11 cellular contexts compared by ENCODE assay signal in the genomic region with DNA sequence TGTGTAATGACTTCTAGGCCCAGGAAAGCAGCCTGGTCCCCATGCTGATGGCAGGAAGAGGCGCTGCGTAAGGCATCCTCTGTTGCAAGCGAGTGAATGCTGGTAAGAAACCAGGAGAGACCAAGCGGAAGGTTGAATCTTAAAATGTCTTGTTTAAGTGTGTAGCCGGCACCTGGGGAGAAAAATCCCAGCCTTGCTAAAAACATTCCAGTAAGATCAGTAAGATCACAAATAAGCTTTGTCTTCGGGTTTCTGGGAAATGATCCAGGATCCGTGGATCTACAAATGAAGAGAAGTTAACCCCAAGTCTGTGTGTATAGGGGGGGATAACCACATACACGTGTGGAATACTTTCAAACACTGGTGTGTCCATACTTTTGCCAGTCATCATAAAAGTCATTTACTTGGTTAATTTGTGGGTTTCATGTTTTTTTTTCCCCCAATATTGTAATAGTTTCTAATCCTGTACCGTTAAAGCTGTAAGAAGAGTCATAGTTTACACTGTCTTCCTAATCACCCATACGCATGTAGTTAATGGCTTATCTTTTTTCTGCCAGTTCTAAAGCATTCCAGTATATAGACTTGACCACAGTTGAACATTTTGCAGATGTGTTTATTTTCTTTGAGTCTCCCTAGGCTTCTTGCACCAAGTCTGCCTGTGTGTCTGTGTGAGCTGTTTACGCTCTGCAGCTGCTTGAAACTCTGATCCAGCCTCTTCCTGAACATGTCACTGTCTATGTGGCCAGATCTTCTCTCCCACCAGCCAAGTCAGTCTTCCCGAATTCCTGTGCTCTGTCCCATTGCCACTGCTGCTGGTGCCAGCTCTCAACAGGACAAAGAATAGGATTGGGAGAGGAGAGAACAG.
DNase-seq lines count a peak whose midpoint lies in the region; ATAC-seq and TF ChIP-seq lines count a peak whose summit lies in the region.
"Had no signal": no experiment of that assay in that cellular context is flagged by ENCODE, and none has a peak within 500 bp of the region (broad histone marks: within the 10 kb centered on the region; RNA-seq: fewer than 3 reads in every experiment).

No MANE protein-coding gene starts in this region.

- CTCF ChIA-PET in WTC11 (lab: Charles Lee), result interaction anchor here (1.0 to 1.2 kb wide), 2 partner anchors 16 to 88 kb away, joined by 3 read pairs; no protein-coding TSS in a partner anchor

- H3K27me3 Mint-ChIP-seq in WTC11 (ENCODE audit: low read depth), result no peaks in the 10 kb centered on the region; the same call in 1 of the 2 replicates

- POLR2A ChIA-PET in WTC11 (lab: Charles Lee), result no interaction called here

- no peak overlapping the region for H3K4me3 Mint-ChIP-seq in WTC11
- H3K4me3 Mint-ChIP-seq: activated B cell treated with CpG ODN at 0.5 μM for 24 hours had no signal

- peaks cover 61% of the 10 kb centered on the region for H3K4me1 Mint-ChIP-seq in WTC11
- H3K4me1 Mint-ChIP-seq: activated B cell treated with CpG ODN at 0.5 μM for 24 hours had no signal

- intact Hi-C loops in sciatic nerve (cut with DNase I), result no loop called here

- peak; percentile 63 for ATAC-seq in WTC11
- peak; percentile 91 for ATAC-seq in sciatic nerve

- TF ChIP-seq CTCF in WTC11 (IDR thresholded peaks at IDR 0.05) (no peak), foreskin fibroblast (IDR thresholded peaks at IDR 0.05; ENCODE audit: low read depth, low read length) (no peak)

- peaks cover 25% of the 10 kb centered on the region for H3K9me3 Mint-ChIP-seq in WTC11

- DNase-seq in GM03348 (ENCODE audit: low spot score), result peak; percentile 54
- DNase-seq in WTC11 (ENCODE audit: low spot score), result no peak
- peak; percentile 84 to 89 for DNase-seq in foreskin fibroblast
- DNase-seq in sciatic nerve (ENCODE audit: low spot score), result no peak
- DNase-seq in iPS-NIHi11 (ENCODE audit: low spot score), result no peak
- no peak for DNase-seq in NCI-H2029 treated with DMSO at 0.1 percent for 48 hours (lab: John Stamatoyannopoulos, UW)
- no peak for DNase-seq in substantia nigra (lab: John Stamatoyannopoulos, UW)
- DNase-seq in NCI-H510A (lab: John Stamatoyannopoulos, UW), result no peak
- DNase-seq: activated B cell treated with CpG ODN at 0.5 μM for 24 hours, cerebellar nuclear complex, NCI-H510A treated with DMSO at 0.1 percent for 48 hours had no signal

- no peak overlapping the region for H3K4me3 ChIP-seq in foreskin fibroblast (ENCODE audit: low read depth in 1 of 2, low read length in 2 of 2)

- H3K36me3 Mint-ChIP-seq in WTC11, result peaks cover 21% of the 10 kb centered on the region

- H3K27ac ChIP-seq in substantia nigra (ENCODE audit: low read depth, low read length, poor library complexity, severe bottlenecking), result no peak overlapping the region

- H3K27ac Mint-ChIP-seq in WTC11, result peak overlapping the region; percentile 96
- H3K27ac Mint-ChIP-seq: activated B cell treated with CpG ODN at 0.5 μM for 24 hours had no signal

TF ChIP-seq in WTC11, 78 proteins besides CTCF, POLR2A, EP300 and RAD21:
- no peak for TF ChIP-seq FOXJ3 (CRISPR knock-in tag; IDR thresholded peaks at IDR 0.05; ENCODE audit: borderline replicate concordance)
- TF ChIP-seq, protein P1, sequence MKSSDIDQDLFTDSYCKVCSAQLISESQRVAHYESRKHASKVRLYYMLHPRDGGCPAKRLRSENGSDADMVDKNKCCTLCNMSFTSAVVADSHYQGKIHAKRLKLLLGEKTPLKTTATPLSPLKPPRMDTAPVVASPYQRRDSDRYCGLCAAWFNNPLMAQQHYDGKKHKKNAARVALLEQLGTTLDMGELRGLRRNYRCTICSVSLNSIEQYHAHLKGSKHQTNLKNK (CRISPR knock-in tag; IDR thresholded peaks at IDR 0.05), result no peak

Comparison
In these comparisons a context has a peak if more than half of its experiments do, and no peak if none do; other contexts are left out.
1. DNase-seq: peak in GM03348 (single experiment) and foreskin fibroblast (2 of 2); none in WTC11 (single experiment), sciatic nerve (single experiment), iPS-NIHi11 (single experiment), NCI-H2029 treated with DMSO at 0.1 percent for 48 hours (single experiment), substantia nigra (0 of 49) and NCI-H510A (single experiment).